In the genomic region with DNA sequence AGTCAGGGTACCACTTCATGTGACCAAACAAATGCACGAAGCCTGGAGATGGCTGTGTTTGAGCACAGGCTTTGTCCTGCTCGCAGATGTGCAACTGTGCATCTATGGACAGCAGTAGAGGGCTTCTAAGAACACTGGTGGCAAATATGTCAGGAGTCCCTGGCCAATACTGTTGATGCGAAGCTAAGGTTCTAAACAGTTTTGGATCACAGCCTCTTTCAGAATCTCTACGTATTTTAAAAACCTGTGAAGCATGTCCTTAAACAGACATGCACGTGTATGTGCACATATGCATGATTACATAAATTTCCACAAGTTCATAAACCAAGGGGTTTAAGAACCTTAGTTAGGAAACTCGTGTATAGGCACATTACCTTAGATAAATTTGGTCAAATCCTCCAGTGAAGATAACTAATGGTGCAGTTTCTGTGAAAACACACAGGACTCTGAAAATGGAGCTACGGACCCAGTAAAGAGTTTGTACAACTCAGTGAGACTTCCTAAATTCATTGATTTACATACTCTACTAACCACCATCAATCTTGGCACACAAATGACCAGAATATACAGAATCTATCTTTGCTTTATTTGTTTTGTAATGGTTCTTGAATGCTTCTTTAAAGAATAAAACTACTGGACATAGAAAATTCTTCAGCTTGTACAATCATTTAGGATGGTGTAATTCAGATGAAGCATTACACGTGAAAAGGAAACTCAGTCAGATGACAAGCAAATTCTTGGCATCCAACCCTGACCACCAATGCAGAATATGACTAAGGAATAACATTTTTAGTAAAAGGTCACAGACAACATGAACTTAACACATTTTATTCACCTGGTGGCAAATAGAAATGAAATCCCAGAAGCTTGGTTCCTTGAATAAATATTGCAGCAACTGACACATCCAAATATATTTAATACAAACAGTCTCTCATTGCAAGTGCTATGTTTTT, we compare ENCODE assay signal across 8 cellular contexts. TPM values are rescaled to one million over a fixed set of nuclear protein-coding genes. Genes with fewer than 3 reads are reported as not detected.
DNase-seq lines count a peak whose midpoint lies in the region; ATAC-seq and TF ChIP-seq lines count a peak whose summit lies in the region.

No MANE protein-coding gene starts in this region.

- no peaks in the 10 kb centered on the region for H3K9me3 ChIP-seq in MG63
- H3K9me3 ChIP-seq in vagina: no peaks in the 10 kb centered on the region

- no peaks in the 10 kb centered on the region for H3K27me3 ChIP-seq in MG63
- no peaks in the 10 kb centered on the region for H3K27me3 ChIP-seq in vagina

- in situ Hi-C loops in KBM-7 (cut with MboI; ENCODE audit: low pct_unique_long_range_greater_than_20kb, low sequenced_read_pairs): loop anchor here (25.0 kb wide), 1 partner anchor 488 kb away; no protein-coding TSS in a partner anchor

- no peak overlapping the region for H3K27ac ChIP-seq in vagina

- peak; percentile 73 for ATAC-seq in GM18502 (IDR thresholded peaks at IDR 0.05; ENCODE audit: poor library complexity, unreplicated experiment)
- peak; percentile 54 for ATAC-seq in GM21786 (IDR thresholded peaks at IDR 0.05; ENCODE audit: unreplicated experiment)

- no peak for TF ChIP-seq POLR2A in vagina (IDR thresholded peaks at IDR 0.05)

- intact Hi-C loops in vagina (cut with DNase I): no loop called here

- DNase-seq in MG63 (peak; percentile 47), fibroblast of the conjunctiva (ENCODE audit: low read depth) (peak; percentile 54), KG1 (lab: John Stamatoyannopoulos, UW) (no peak), KBM-7 (no peak), vagina (ENCODE audit: extremely low spot score in 2 of 2) (no peak), NOMO-1 treated with dmso at 0.1 percent for 144 hours (lab: John Stamatoyannopoulos, UW; ENCODE audit: unreplicated experiment) (no peak)

- H3K4me3 ChIP-seq in MG63: no peak overlapping the region
- H3K4me3 ChIP-seq in vagina: no peak overlapping the region

- H3K4me1 ChIP-seq in vagina: no peaks in the 10 kb centered on the region

- TF ChIP-seq CTCF in vagina (IDR thresholded peaks at IDR 0.05): no peak

- H3K36me3 ChIP-seq in MG63: peaks cover 3% of the 10 kb centered on the region; the same call in 1 of the 2 replicates
- no peaks in the 10 kb centered on the region for H3K36me3 ChIP-seq in vagina

RNA-seq across cellular contexts. Expression of a gene that starts 27.4 kb away (rescaled TPM):
- total RNA-seq in MG63 (2014; rRNA removed; shearing (Covaris generic); ENCODE audit: low replicate concordance): 7.8 and 10.6 TPM in 2 replicates
- 3.9 TPM for total RNA-seq in vagina

Comparison
In these comparisons a context has a peak if more than half of its experiments do, and no peak if none do; other contexts are left out.
1. DNase-seq: peak in MG63 (single experiment) and fibroblast of the conjunctiva (single experiment); none in KG1 (single experiment), KBM-7 (single experiment), vagina (0 of 2) and NOMO-1 treated with dmso at 0.1 percent for 144 hours (single experiment).